Comparison of ENCODE assay signal across 11 cellular contexts in the genomic region with DNA sequence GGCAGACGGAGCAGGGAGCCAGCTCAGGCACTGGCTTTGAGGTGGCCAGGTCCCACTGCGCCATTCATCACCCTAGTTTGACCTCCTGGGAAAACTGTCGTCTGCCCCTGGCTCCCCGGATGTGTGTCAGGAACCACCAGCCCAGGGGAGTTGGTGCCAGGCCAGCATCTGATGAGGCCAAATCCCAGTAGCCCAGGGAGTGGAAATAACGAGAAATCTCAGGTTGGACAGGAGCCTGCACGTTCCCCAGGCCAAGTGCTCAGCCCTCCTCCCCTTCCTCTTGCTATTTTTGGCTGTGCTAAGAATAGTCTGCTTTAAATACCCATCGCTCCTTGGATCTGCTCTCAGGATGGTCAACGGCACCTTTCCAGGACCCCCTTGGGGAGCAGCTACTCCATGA.
DNase-seq lines count a peak whose midpoint lies in the region; ATAC-seq and TF ChIP-seq lines count a peak whose summit lies in the region.
"Had no signal": no experiment of that assay in that cellular context is flagged by ENCODE, and none has a peak within 500 bp of the region (broad histone marks: within the 10 kb centered on the region; RNA-seq: fewer than 3 reads in every experiment).

No MANE protein-coding gene starts in this region.

- peaks cover 2% of the 10 kb centered on the region for H3K4me1 Mint-ChIP-seq in CD14-positive monocyte
- H3K4me1 Mint-ChIP-seq: H9 had no signal

- H3K9me3 ChIP-seq in osteoblast (ENCODE audit: low read depth, low read length) = no peaks in the 10 kb centered on the region

- H3K4me3 Mint-ChIP-seq in CD14-positive monocyte = no peak overlapping the region
- H3K4me3 Mint-ChIP-seq: central memory CD8-positive, alpha-beta T cell; H9 had no signal

- H3K4me3 ChIP-seq in fibroblast of villous mesenchyme (ENCODE audit: low read depth, low read length) = no peak overlapping the region
- H3K4me3 ChIP-seq in osteoblast (ENCODE audit: insufficient read depth, low read length) = no peak overlapping the region

- H3K27me3 ChIP-seq in osteoblast (ENCODE audit: insufficient read depth, low read length) = no peaks in the 10 kb centered on the region

- no peaks in the 10 kb centered on the region for H3K9me3 Mint-ChIP-seq in CD14-positive monocyte
- H3K9me3 Mint-ChIP-seq: central memory CD8-positive, alpha-beta T cell; H9 had no signal

- H3K27ac ChIP-seq in VCaP (peak overlapping the region; percentile 22; the same call in 1 of the 2 replicates), osteoblast (ENCODE audit: low read depth, low read length) (peak overlapping the region; percentile 75)

- intact Hi-C loops in CD14-positive monocyte (cut with micrococcal nuclease) = no loop called here

- peaks cover 28% of the 10 kb centered on the region for H3K4me1 ChIP-seq in osteoblast (ENCODE audit: insufficient read depth, low read length)

- H3K36me3 Mint-ChIP-seq in CD14-positive monocyte = peaks cover 90 to 98% of the 10 kb centered on the region in 2 donors

- peak overlapping the region; percentile 1 for H3K4me2 ChIP-seq in osteoblast (ENCODE audit: insufficient read depth, low read length)

- H3K27ac Mint-ChIP-seq in CD14-positive monocyte = peak overlapping the region in 1 of 7 donors; percentile 61
- H3K27ac Mint-ChIP-seq: H9 had no signal

- H3K27me3 Mint-ChIP-seq in CD14-positive monocyte (ENCODE audit: low read depth in 3 of 3) = peaks cover 0 to 2% (median 0%) of the 10 kb centered on the region in 3 donors
- H3K27me3 Mint-ChIP-seq: central memory CD8-positive, alpha-beta T cell had no signal

- DNase-seq in AG08395 (ENCODE audit: low spot score) (peak; percentile 80), fibroblast of villous mesenchyme (ENCODE audit: low read depth) (peak; percentile 8), osteoblast (ENCODE audit: insufficient read length, low spot score, missing footprints) (peak; percentile 96), GM19238 (ENCODE audit: insufficient read length, low spot score) (no peak), CD14-positive monocyte (ENCODE audit: low spot score) (no peak)
- DNase-seq: H9, NCI-H69 had no signal

- no peak for TF ChIP-seq CTCF in VCaP (conservative IDR thresholded peaks at IDR 0.05)
- no peak for TF ChIP-seq CTCF in fibroblast of villous mesenchyme (IDR thresholded peaks at IDR 0.05; ENCODE audit: insufficient read depth, low read depth, low read length)
- no peak for TF ChIP-seq CTCF in osteoblast (IDR thresholded peaks at IDR 0.05; ENCODE audit: extremely low read depth, low read depth, low read length)
- no peak for TF ChIP-seq CTCF in CD14-positive monocyte (IDR thresholded peaks at IDR 0.05)

- H3K79me2 ChIP-seq in osteoblast (ENCODE audit: insufficient read depth, low read length) = peaks cover 31% of the 10 kb centered on the region

- no peak overlapping the region for H2AFZ ChIP-seq in osteoblast (ENCODE audit: low read length)

- H4K20me1 ChIP-seq in osteoblast (ENCODE audit: insufficient read depth, low read length) = peaks cover 77% of the 10 kb centered on the region

- peaks cover 17% of the 10 kb centered on the region for H3K36me3 ChIP-seq in osteoblast (ENCODE audit: insufficient read depth, low read length)

- ATAC-seq in GM18502 (IDR thresholded peaks at IDR 0.05; ENCODE audit: poor library complexity, unreplicated experiment) (no peak), HG03439 (IDR thresholded peaks at IDR 0.05; ENCODE audit: unreplicated experiment) (no peak)

Comparison
In these comparisons a context has a peak if more than half of its experiments do, and no peak if none do; other contexts are left out.
1. DNase-seq: peak in AG08395 (single experiment), fibroblast of villous mesenchyme (single experiment) and osteoblast (single experiment); none in GM19238 (single experiment) and CD14-positive monocyte (single experiment).